In the genomic region with DNA sequence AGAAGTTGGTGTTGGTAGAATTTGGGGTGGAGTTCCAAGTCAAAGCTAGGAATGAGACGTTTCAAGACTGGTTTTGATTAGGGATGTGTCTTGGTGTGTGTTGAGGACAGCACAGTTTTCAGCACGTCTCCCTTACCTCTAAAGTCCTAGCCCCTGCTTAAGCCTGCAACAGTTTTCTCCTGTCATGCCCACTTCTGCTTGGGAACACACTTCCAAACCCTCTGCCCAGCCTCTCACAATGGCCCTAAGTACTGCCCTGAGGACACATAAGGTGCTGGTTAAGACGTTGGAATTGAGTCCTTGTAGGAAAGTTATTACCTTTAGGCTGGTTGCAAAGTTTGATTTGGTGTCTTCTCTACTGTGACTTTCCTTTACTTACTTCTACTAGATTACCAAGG, we compare ENCODE assay signal across 8 cellular contexts. TPM values are rescaled to one million over a fixed set of nuclear protein-coding genes. Genes with fewer than 3 reads are reported as not detected.
DNase-seq lines count a peak whose midpoint lies in the region; ATAC-seq and TF ChIP-seq lines count a peak whose summit lies in the region.

No MANE protein-coding gene starts in this region.

- TF ChIP-seq POLR2A in Peyer's patch (IDR thresholded peaks at IDR 0.05) = no peak

- H3K36me3 ChIP-seq in DOHH2 (ENCODE audit: control insufficient read depth, low read length) (no peaks in the 10 kb centered on the region), NT2/D1 (ENCODE audit: insufficient read depth, insufficient read length, low read length) (no peaks in the 10 kb centered on the region), neural cell (ENCODE audit: insufficient read depth, low read length) (no peaks in the 10 kb centered on the region), Peyer's patch (peaks cover 0 to 4% (median 0%) of the 10 kb centered on the region in 3 donors)

- peaks cover 26% of the 10 kb centered on the region for H3K27me3 ChIP-seq in DOHH2 (ENCODE audit: control insufficient read depth, low read length)
- H3K27me3 ChIP-seq in NT2/D1 (ENCODE audit: insufficient read depth, insufficient read length) = peaks cover 57% of the 10 kb centered on the region
- no peaks in the 10 kb centered on the region for H3K27me3 ChIP-seq in neural cell (ENCODE audit: insufficient read depth, low read depth, low read length)
- no peaks in the 10 kb centered on the region for H3K27me3 ChIP-seq in Peyer's patch

- no peak for TF ChIP-seq CTCF in DOHH2 (IDR thresholded peaks at IDR 0.05; ENCODE audit: low read depth, low read length, poor library complexity, severe bottlenecking)
- no peak for TF ChIP-seq CTCF in neural cell (IDR thresholded peaks at IDR 0.05; ENCODE audit: poor library complexity, severe bottlenecking)
- no peak for TF ChIP-seq CTCF in Peyer's patch (IDR thresholded peaks at IDR 0.05)

- H4K20me1 ChIP-seq in DOHH2 (ENCODE audit: control insufficient read depth, insufficient read depth, low read depth, low read length) = no peaks in the 10 kb centered on the region
- no peaks in the 10 kb centered on the region for H4K20me1 ChIP-seq in neural cell (ENCODE audit: insufficient read depth)

- DNase-seq in NT2/D1 (ENCODE audit: low read depth, low spot score) (no peak), dermis blood vessel endothelial cell (peak; percentile 27), NCI-H128 (lab: John Stamatoyannopoulos, UW; ENCODE audit: unreplicated experiment) (no peak), Peyer's patch (no peak)
- no peak for DNase-seq in effector CD8-positive, alpha-beta T cell (lab: John Stamatoyannopoulos, UW)

- no peak for TF ChIP-seq RAD21 in neural cell (conservative IDR thresholded peaks at IDR 0.05)

- no peak for ATAC-seq in HG02571 (IDR thresholded peaks at IDR 0.05; ENCODE audit: unreplicated experiment)

- no peak overlapping the region for H3K27ac ChIP-seq in DOHH2 (ENCODE audit: low read depth, low read length)
- no peak overlapping the region for H3K27ac ChIP-seq in neural cell (ENCODE audit: low read length)
- no peak overlapping the region for H3K27ac ChIP-seq in Peyer's patch

- H3F3A ChIP-seq in DOHH2 (ENCODE audit: control insufficient read depth, insufficient read depth) = no peaks in the 10 kb centered on the region; the same call in 1 of the 2 replicates
- H3F3A ChIP-seq in neural cell (ENCODE audit: insufficient read depth, low read length, poor library complexity, severe bottlenecking) = no peaks in the 10 kb centered on the region

- H3K79me2 ChIP-seq in DOHH2 (ENCODE audit: control insufficient read depth, low read length) (peaks cover 10% of the 10 kb centered on the region), neural cell (replicated peaks; ENCODE audit: insufficient read depth, low read length) (peaks cover 12% of the 10 kb centered on the region)

- H3K4me3 ChIP-seq in DOHH2 (ENCODE audit: low read length) (peak overlapping the region; percentile 74), NT2/D1 (ENCODE audit: insufficient read length, low read depth) (peak overlapping the region; percentile 72), neural cell (ENCODE audit: low read length) (peak overlapping the region; percentile 91), Peyer's patch (peak overlapping the region in 1 of 4 donors; percentile 89)

- H3K9ac ChIP-seq in NT2/D1 (ENCODE audit: insufficient read length, low read depth) (peak overlapping the region; percentile 58), neural cell (ENCODE audit: low read length) (no peak overlapping the region)

- H3K9me2 ChIP-seq in DOHH2 (replicated peaks; ENCODE audit: control insufficient read depth, low read length) (no peaks in the 10 kb centered on the region), neural cell (ENCODE audit: insufficient read depth, low read length) (no peaks in the 10 kb centered on the region)

- H3K9me3 ChIP-seq in DOHH2 (ENCODE audit: control insufficient read depth, insufficient read depth, low read length) (no peaks in the 10 kb centered on the region), NT2/D1 (ENCODE audit: insufficient read depth, low read length) (no peaks in the 10 kb centered on the region), neural cell (ENCODE audit: low read length) (no peaks in the 10 kb centered on the region), Peyer's patch (no peaks in the 10 kb centered on the region)

- H3K4me1 ChIP-seq in DOHH2 (ENCODE audit: control insufficient read depth, low read length) = peaks cover 24% of the 10 kb centered on the region
- H3K4me1 ChIP-seq in NT2/D1 (ENCODE audit: insufficient read depth, insufficient read length) = no peaks in the 10 kb centered on the region
- peaks cover 0 to 5% (median 0%) of the 10 kb centered on the region in 4 donors for H3K4me1 ChIP-seq in Peyer's patch

- no peak for TF ChIP-seq EP300 in neural cell (conservative IDR thresholded peaks at IDR 0.05; ENCODE audit: poor library complexity, severe bottlenecking)

- no peak overlapping the region for H2AFZ ChIP-seq in neural cell (ENCODE audit: low read depth, low read length)

- H3K4me2 ChIP-seq in DOHH2 (ENCODE audit: low read length) = peak overlapping the region; percentile 91
- no peak overlapping the region for H3K4me2 ChIP-seq in neural cell (ENCODE audit: low read length)

TF ChIP-seq in neural cell, 6 proteins besides CTCF, POLR2A, EP300 and RAD21:
- no peak for TF ChIP-seq EZH2 (IDR thresholded peaks at IDR 0.05; ENCODE audit: borderline replicate concordance, insufficient read depth, low read length, poor library complexity, severe bottlenecking)
- TF ChIP-seq, protein P1, sequence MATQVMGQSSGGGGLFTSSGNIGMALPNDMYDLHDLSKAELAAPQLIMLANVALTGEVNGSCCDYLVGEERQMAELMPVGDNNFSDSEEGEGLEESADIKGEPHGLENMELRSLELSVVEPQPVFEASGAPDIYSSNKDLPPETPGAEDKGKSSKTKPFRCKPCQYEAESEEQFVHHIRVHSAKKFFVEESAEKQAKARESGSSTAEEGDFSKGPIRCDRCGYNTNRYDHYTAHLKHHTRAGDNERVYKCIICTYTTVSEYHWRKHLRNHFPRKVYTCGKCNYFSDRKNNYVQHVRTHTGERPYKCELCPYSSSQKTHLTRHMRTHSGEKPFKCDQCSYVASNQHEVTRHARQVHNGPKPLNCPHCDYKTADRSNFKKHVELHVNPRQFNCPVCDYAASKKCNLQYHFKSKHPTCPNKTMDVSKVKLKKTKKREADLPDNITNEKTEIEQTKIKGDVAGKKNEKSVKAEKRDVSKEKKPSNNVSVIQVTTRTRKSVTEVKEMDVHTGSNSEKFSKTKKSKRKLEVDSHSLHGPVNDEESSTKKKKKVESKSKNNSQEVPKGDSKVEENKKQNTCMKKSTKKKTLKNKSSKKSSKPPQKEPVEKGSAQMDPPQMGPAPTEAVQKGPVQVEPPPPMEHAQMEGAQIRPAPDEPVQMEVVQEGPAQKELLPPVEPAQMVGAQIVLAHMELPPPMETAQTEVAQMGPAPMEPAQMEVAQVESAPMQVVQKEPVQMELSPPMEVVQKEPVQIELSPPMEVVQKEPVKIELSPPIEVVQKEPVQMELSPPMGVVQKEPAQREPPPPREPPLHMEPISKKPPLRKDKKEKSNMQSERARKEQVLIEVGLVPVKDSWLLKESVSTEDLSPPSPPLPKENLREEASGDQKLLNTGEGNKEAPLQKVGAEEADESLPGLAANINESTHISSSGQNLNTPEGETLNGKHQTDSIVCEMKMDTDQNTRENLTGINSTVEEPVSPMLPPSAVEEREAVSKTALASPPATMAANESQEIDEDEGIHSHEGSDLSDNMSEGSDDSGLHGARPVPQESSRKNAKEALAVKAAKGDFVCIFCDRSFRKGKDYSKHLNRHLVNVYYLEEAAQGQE (IDR thresholded peaks at IDR 0.05; ENCODE audit: borderline replicate concordance) = no peak
- TF ChIP-seq POLR2AphosphoS5 (IDR thresholded peaks at IDR 0.05) = no peak
- no peak for TF ChIP-seq SMC3 (conservative IDR thresholded peaks at IDR 0.05; ENCODE audit: poor library complexity)
- no peak for TF ChIP-seq TAF1 (IDR thresholded peaks at IDR 0.05; ENCODE audit: low read depth)
- TF ChIP-seq MXI1 (conservative IDR thresholded peaks at IDR 0.05; ENCODE audit: poor library complexity, severe bottlenecking) = no peak
TF ChIP-seq in neural cell: peak in this region for 0.

RNA-seq across cellular contexts. Expression of a gene that starts 0.7 kb away (rescaled TPM):
- total RNA-seq in dermis blood vessel endothelial cell (43.6 and 55.0 TPM in 2 replicates), Peyer's patch (10 to 100 TPM in 1 of 4 donors, 1 to 10 TPM in 3; 3.5 to 14.0 (median 4.6) TPM)
- polyA plus RNA-seq in neural cell = 9.8 and 11.3 TPM in 2 replicates
- polyA minus RNA-seq in neural cell = 25.6 and 31.6 TPM in 2 replicates
